17 cellular contexts compared by ENCODE assay signal in the genomic region with DNA sequence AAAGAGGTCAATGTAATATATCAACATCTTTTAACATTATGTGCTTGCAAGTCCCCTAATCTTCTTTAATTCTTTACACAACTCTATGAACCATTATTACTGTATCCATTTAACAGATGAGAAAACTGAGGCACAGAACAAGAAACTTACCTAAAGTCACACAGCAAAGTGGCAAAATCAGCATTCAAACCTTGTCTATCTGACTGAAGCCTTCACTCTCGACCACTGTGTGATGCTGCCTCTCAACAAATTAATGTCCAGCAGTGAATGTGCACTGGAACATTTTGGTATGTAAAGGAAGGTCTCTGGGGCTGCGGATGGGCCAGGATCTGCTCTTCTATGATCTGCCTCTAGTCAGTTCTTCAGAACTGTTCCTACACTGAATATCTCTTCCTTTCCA. TPM values are rescaled to one million over a fixed set of nuclear protein-coding genes. Genes with fewer than 3 reads are reported as not detected.
DNase-seq lines count a peak whose midpoint lies in the region; ATAC-seq, FAIRE-seq and TF ChIP-seq lines count a peak whose summit lies in the region.
"Had no signal": no experiment of that assay in that cellular context is flagged by ENCODE, and none has a peak within 500 bp of the region (broad histone marks: within the 10 kb centered on the region; RNA-seq: fewer than 3 reads in every experiment).

No MANE protein-coding gene starts in this region.

- peaks cover 0 to 12% (median 10%) of the 10 kb centered on the region in 5 experiments for H3K9me3 Mint-ChIP-seq in brain
- peaks cover 17% of the 10 kb centered on the region for H3K9me3 Mint-ChIP-seq in mesothelial cell of epicardium
- H3K9me3 Mint-ChIP-seq in activated T-cell treated with anti-CD3 and anti-CD28 coated beads, Interleukin-2, amount 50 U/mL, for 72 hours, result no peaks in the 10 kb centered on the region
- H3K9me3 Mint-ChIP-seq: GM23338 had no signal

- no peak for DNase-seq in PC-9
- DNase-seq in mesothelial cell of epicardium (ENCODE audit: low spot score in 2 of 2, unreplicated experiment in 2 of 2), result no peak
- no peak for DNase-seq in urothelium cell line (ENCODE audit: low spot score)
- no peak for DNase-seq in activated T-cell treated with anti-CD3 and anti-CD28 coated beads, Interleukin-2, amount 50 U/mL, for 72 hours
- DNase-seq in posterior cingulate gyrus, result no peak
- DNase-seq: activated CD4-positive, alpha-beta T cell treated with anti-CD3 and anti-CD28 coated beads, Interleukin-2, amount 50 U/mL, for 4 hours; activated T-cell treated with anti-CD3 and anti-CD28 coated beads, Interleukin-2, amount 50 U/mL, for 48 hours; colonic mucosa; left ventricle myocardium inferior; SHP77 treated with DMSO at 0.1 percent for 48 hours; upper lobe of right lung had no signal

- H3K4me1 Mint-ChIP-seq in brain, result peaks cover 24% of the 10 kb centered on the region
- H3K4me1 Mint-ChIP-seq in mesothelial cell of epicardium, result peaks cover 11% of the 10 kb centered on the region
- peaks cover 5% of the 10 kb centered on the region for H3K4me1 Mint-ChIP-seq in activated T-cell treated with anti-CD3 and anti-CD28 coated beads, Interleukin-2, amount 50 U/mL, for 72 hours (ENCODE audit: low read depth)
- H3K4me1 Mint-ChIP-seq: GM23338, nephron had no signal

- peaks cover 35% of the 10 kb centered on the region for H3K4me1 ChIP-seq in PC-9 (replicated peaks; ENCODE audit: insufficient read depth)
- H3K4me1 ChIP-seq: colonic mucosa, left ventricle myocardium inferior, upper lobe of right lung had no signal

- no TSS peak for BruUV-seq in PC-9 (replicated peaks; lab: Mats Ljungman, UMichigan)

- no peaks in the 10 kb centered on the region for H3K9me3 ChIP-seq in PC-9 (ENCODE audit: insufficient read depth, low read depth)
- H3K9me3 ChIP-seq: colonic mucosa, left ventricle myocardium inferior, upper lobe of right lung had no signal

- H3K4me3 Mint-ChIP-seq in brain (peak overlapping the region in 1 of 5 experiments; percentile 25), mesothelial cell of epicardium (no peak overlapping the region)
- H3K4me3 Mint-ChIP-seq in activated T-cell treated with anti-CD3 and anti-CD28 coated beads, Interleukin-2, amount 50 U/mL, for 72 hours, result no peak overlapping the region
- H3K4me3 Mint-ChIP-seq: GM23338, nephron had no signal

- TF ChIP-seq CTCF in PC-9 (conservative IDR thresholded peaks at IDR 0.05) (no peak), brain (conservative IDR thresholded peaks at IDR 0.05) (no peak), mesothelial cell of epicardium (IDR thresholded peaks at IDR 0.05; ENCODE audit: unreplicated experiment) (no peak)

- POLR2A ChIA-PET in PC-9 (lab: Charles Lee; ENCODE audit: unreplicated experiment), result no interaction called here

- no peaks in the 10 kb centered on the region for H3K36me3 ChIP-seq in PC-9 (ENCODE audit: low read depth)
- H3K36me3 ChIP-seq: colonic mucosa, left ventricle myocardium inferior, upper lobe of right lung had no signal

- intact Hi-C loops in PC-9 (cut with micrococcal nuclease; ENCODE audit: unreplicated experiment) (loop anchor here (2.0 kb wide), 1 partner anchor 43 kb away; a partner anchor contains a TSS), posterior cingulate gyrus (cut with DNase I) (no loop called here)

- no peaks in the 10 kb centered on the region for H3K79me2 ChIP-seq in PC-9 (ENCODE audit: low read depth)

- peak overlapping the region in 3 of 5 experiments; percentile 79 to 94 (median 81) for H3K27ac Mint-ChIP-seq in brain
- peak overlapping the region; percentile 94 for H3K27ac Mint-ChIP-seq in mesothelial cell of epicardium
- no peak overlapping the region for H3K27ac Mint-ChIP-seq in activated T-cell treated with anti-CD3 and anti-CD28 coated beads, Interleukin-2, amount 50 U/mL, for 72 hours
- H3K27ac Mint-ChIP-seq: GM23338 had no signal

- FAIRE-seq in urothelium cell line (lab: Jason Lieb, UNC), result peak; percentile 71

- H3K27me3 Mint-ChIP-seq in brain (no peaks in the 10 kb centered on the region), mesothelial cell of epicardium (ENCODE audit: low read depth) (no peaks in the 10 kb centered on the region)
- H3K27me3 Mint-ChIP-seq in activated T-cell treated with anti-CD3 and anti-CD28 coated beads, Interleukin-2, amount 50 U/mL, for 72 hours (ENCODE audit: low read depth), result no peaks in the 10 kb centered on the region

- peak overlapping the region; percentile 45; the same call in 1 of the 2 replicates for H2AFZ ChIP-seq in PC-9
- H2AFZ ChIP-seq: GM23338 had no signal

- peak overlapping the region; percentile 3; the same call in 1 of the 2 replicates for H3K4me3 ChIP-seq in PC-9
- H3K4me3 ChIP-seq: colonic mucosa, GM23338, left ventricle myocardium inferior, upper lobe of right lung had no signal

- no peaks in the 10 kb centered on the region for H3K9me2 ChIP-seq in PC-9 (ENCODE audit: insufficient read depth)

- H3K27me3 ChIP-seq in PC-9 (ENCODE audit: insufficient read depth, low read depth), result no peaks in the 10 kb centered on the region
- H3K27me3 ChIP-seq: colonic mucosa, upper lobe of right lung had no signal

- CTCF ChIA-PET in PC-9 (lab: Charles Lee), result no interaction called here

- H4K20me1 ChIP-seq in PC-9 (ENCODE audit: insufficient read depth), result no peaks in the 10 kb centered on the region

- ATAC-seq in GM18502 (IDR thresholded peaks at IDR 0.05; ENCODE audit: poor library complexity, unreplicated experiment), result no peak
- ATAC-seq in activated T-cell treated with anti-CD3 and anti-CD28 coated beads, Interleukin-2, amount 50 U/mL, for 72 hours (replicated peaks in 1 of 2), result no peak
- ATAC-seq: esophagus mucosa, GM23338, upper lobe of right lung had no signal

- H3K36me3 Mint-ChIP-seq in brain, result peaks cover 27% of the 10 kb centered on the region
- peaks cover 10% of the 10 kb centered on the region for H3K36me3 Mint-ChIP-seq in mesothelial cell of epicardium
- H3K36me3 Mint-ChIP-seq in activated T-cell treated with anti-CD3 and anti-CD28 coated beads, Interleukin-2, amount 50 U/mL, for 72 hours (ENCODE audit: insufficient read depth in 2 of 2), result no peaks in the 10 kb centered on the region

- H3K4me2 ChIP-seq in PC-9, result peak overlapping the region; percentile 67
- H3K4me2 ChIP-seq: GM23338 had no signal

- peak overlapping the region; percentile 76 for H3K27ac ChIP-seq in PC-9
- H3K27ac ChIP-seq: C4-2B, colonic mucosa, left ventricle myocardium inferior, upper lobe of right lung had no signal

- peaks cover 23% of the 10 kb centered on the region for H3F3A ChIP-seq in PC-9 (ENCODE audit: insufficient read depth, low read depth)

RNA-seq across cellular contexts. Expression of a gene that starts 42.1 kb away (rescaled TPM):
- total RNA-seq in PC-9 (2021) (42.7 and 46.2 TPM in 2 replicates), mesothelial cell of epicardium (66.6 to 68.3 TPM (median 67.4 TPM) in 3 replicates)
- polyA plus RNA-seq in brain (ENCODE audit: insufficient read depth, low read depth, low replicate concordance), result 45.1 TPM
- 10 to 100 TPM; 35.3 to 35.9 TPM for total RNA-seq in activated T-cell treated with anti-CD3 and anti-CD28 coated beads, Interleukin-2, amount 50 U/mL, for 72 hours

RNA-seq across cellular contexts. Expression of a gene that starts 43.4 kb away (rescaled TPM):
- total RNA-seq in PC-9 (2021), result 6.1 and 12.4 TPM in 2 replicates
- polyA plus RNA-seq in brain (ENCODE audit: insufficient read depth, low read depth, low replicate concordance), result 2.9 TPM
- 4.0 to 5.8 TPM (median 5.6 TPM) in 3 replicates for total RNA-seq in mesothelial cell of epicardium
- 10 to 100 TPM; 15.0 to 19.5 TPM for total RNA-seq in activated T-cell treated with anti-CD3 and anti-CD28 coated beads, Interleukin-2, amount 50 U/mL, for 72 hours
